28 cellular contexts compared by ENCODE assay signal in the genomic region with DNA sequence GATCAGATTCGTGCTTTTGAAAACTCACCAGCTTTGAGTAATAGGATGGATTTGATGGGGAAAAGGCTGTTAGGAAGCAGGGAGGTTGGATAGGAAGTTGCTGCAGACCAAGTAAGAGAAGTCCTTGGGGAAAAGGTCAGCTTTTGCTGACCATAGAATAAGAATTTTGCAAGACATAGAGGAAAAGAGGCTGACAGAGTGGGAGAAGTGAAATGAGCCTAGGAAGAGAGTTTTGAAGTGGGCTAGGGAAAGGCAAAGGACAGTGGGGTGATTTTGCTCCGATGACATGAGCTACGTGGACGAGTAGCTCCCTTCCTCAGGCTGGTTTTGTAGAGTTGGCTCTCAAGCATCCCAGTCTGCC. TPM values are rescaled to one million over a fixed set of nuclear protein-coding genes. Genes with fewer than 3 reads are reported as not detected.
DNase-seq lines count a peak whose midpoint lies in the region; ATAC-seq, FAIRE-seq and TF ChIP-seq lines count a peak whose summit lies in the region.
"Had no signal": no experiment of that assay in that cellular context is flagged by ENCODE, and none has a peak within 500 bp of the region (broad histone marks: within the 10 kb centered on the region; RNA-seq: fewer than 3 reads in every experiment).

No MANE protein-coding gene starts in this region.

- H3K4me1 ChIP-seq in astrocyte (ENCODE audit: insufficient read depth, low read length): peaks cover 46% of the 10 kb centered on the region
- H3K4me1 ChIP-seq in psoas muscle: peaks cover 25% of the 10 kb centered on the region

- intact Hi-C loops in psoas muscle (cut with DNase I): no loop called here

- H3K4me3 ChIP-seq in astrocyte (ENCODE audit: insufficient read depth, low read depth, low read length) (no peak overlapping the region), psoas muscle (no peak overlapping the region)
- H3K4me3 ChIP-seq: dorsolateral prefrontal cortex, lung, thyroid gland had no signal

- H3K27me3 ChIP-seq in astrocyte (ENCODE audit: insufficient read depth, low read length) (no peaks in the 10 kb centered on the region), psoas muscle (ENCODE audit: insufficient read depth in 3 of 3, low read length in 2 of 3) (no peaks in the 10 kb centered on the region)
- H3K27me3 ChIP-seq: dorsolateral prefrontal cortex, neutrophil, thyroid gland had no signal

- DNase-seq in activated naive CD8-positive, alpha-beta T cell treated with anti-CD3 and anti-CD28 coated beads, Interleukin-2, amount 10 ng/mL, durations not matched to agents 7 days and 5 days: no peak
- no peak for DNase-seq in activated naive CD8-positive, alpha-beta T cell treated with anti-CD3 and anti-CD28 coated beads for 36 hours
- DNase-seq in astrocyte (ENCODE audit: low read depth) (no peak), mesothelial cell of epicardium (ENCODE audit: low spot score in 2 of 2, unreplicated experiment in 2 of 2) (no peak), psoas muscle (no peak)
- no peak for DNase-seq in central memory CD4-positive, alpha-beta T cell
- DNase-seq: activated CD4-positive, alpha-beta T cell treated with anti-CD3 and anti-CD28 coated beads for 1 hour; activated CD8-positive, alpha-beta T cell treated with anti-CD3 and anti-CD28 coated beads for 36 hours; AML-193; COR-L47; dorsolateral prefrontal cortex; GDM1; Karpas-422; kidney; NCI-H1436 treated with DMSO at 0.1 percent for 48 hours; NCI-H2107; NCI-H774; thyroid gland had no signal

- H3K27ac Mint-ChIP-seq in activated naive CD8-positive, alpha-beta T cell treated with anti-CD3 and anti-CD28 coated beads, Interleukin-2, amount 10 ng/mL, durations not matched to agents 7 days and 5 days: peak overlapping the region; percentile 12
- H3K27ac Mint-ChIP-seq in activated naive CD8-positive, alpha-beta T cell treated with anti-CD3 and anti-CD28 coated beads for 36 hours: no peak overlapping the region
- H3K27ac Mint-ChIP-seq in astrocyte (ENCODE audit: unreplicated experiment) (peak overlapping the region; percentile 88), mesothelial cell of epicardium (peak overlapping the region; percentile 7)
- H3K27ac Mint-ChIP-seq in stimulated activated memory B cell treated with anti-CD40 and anti-IgM and Interleukin-4, amounts not matched to agents 10 μg/mL and 1 μg/mL and 100 μg/mL, for 72 hours: peak overlapping the region; percentile 76
- H3K27ac Mint-ChIP-seq: activated CD8-positive, alpha-beta T cell treated with anti-CD3 and anti-CD28 coated beads for 36 hours; activated naive CD8-positive, alpha-beta T cell; activated T-helper 2 cell treated with anti-CD3 and anti-CD28 coated beads, Interferon-gamma antibody, Interleukin-2, Interleukin-4, amounts not matched to agents 10 μg/mL and 5 μg/mL and 100 μg/mL, durations not matched to agents 14 hours and 24 hours and 36 hours; stimulated activated naive CD8-positive, alpha-beta T cell treated with anti-CD3 and anti-CD28 coated beads, Interleukin-15, Interleukin-2, amounts not matched to agents 100 ng/mL and 50 ng/mL, for 24 hours; T-helper 1 cell treated with Interleukin-12 subunit alpha and Interleukin-12 subunit beta and Interleukin-4 antibody, amounts not matched to agents 30 μg/mL and 1 μg/mL, for 36 hours had no signal

- H3K9me3 ChIP-seq in astrocyte (ENCODE audit: insufficient read depth, low read depth, low read length) (no peaks in the 10 kb centered on the region), psoas muscle (no peaks in the 10 kb centered on the region)
- H3K9me3 ChIP-seq: neutrophil, thyroid gland had no signal

- WGBS in psoas muscle, 3 donors: 62 to 89% (median 74%) methylated on average over 4 of the region's 4 CpGs

- no peak overlapping the region for H3K4me3 Mint-ChIP-seq in activated naive CD8-positive, alpha-beta T cell treated with anti-CD3 and anti-CD28 coated beads, Interleukin-2, amount 10 ng/mL, durations not matched to agents 7 days and 5 days
- H3K4me3 Mint-ChIP-seq in activated naive CD8-positive, alpha-beta T cell treated with anti-CD3 and anti-CD28 coated beads for 36 hours: no peak overlapping the region
- H3K4me3 Mint-ChIP-seq in astrocyte (ENCODE audit: unreplicated experiment) (peak overlapping the region; percentile 21), mesothelial cell of epicardium (no peak overlapping the region)
- no peak overlapping the region for H3K4me3 Mint-ChIP-seq in stimulated activated memory B cell treated with anti-CD40 and anti-IgM and Interleukin-4, amounts not matched to agents 10 μg/mL and 1 μg/mL and 100 μg/mL, for 72 hours
- H3K4me3 Mint-ChIP-seq: activated CD8-positive, alpha-beta T cell treated with anti-CD3 and anti-CD28 coated beads for 36 hours; activated naive CD8-positive, alpha-beta T cell; stimulated activated naive CD8-positive, alpha-beta T cell treated with anti-CD3 and anti-CD28 coated beads, Interleukin-15, Interleukin-2, amounts not matched to agents 100 ng/mL and 50 ng/mL, for 24 hours; T-helper 1 cell treated with Interleukin-12 subunit alpha and Interleukin-12 subunit beta and Interleukin-4 antibody, amounts not matched to agents 30 μg/mL and 1 μg/mL, for 36 hours had no signal

- peaks cover 8% of the 10 kb centered on the region for H3K36me3 ChIP-seq in astrocyte (ENCODE audit: insufficient read depth, low read length)
- peaks cover 0 to 54% of the 10 kb centered on the region in 2 donors for H3K36me3 ChIP-seq in psoas muscle (ENCODE audit: insufficient read depth in 1 of 2, low read depth in 1 of 2)
- H3K36me3 ChIP-seq: neutrophil, thyroid gland had no signal

- peak; percentile 23 for FAIRE-seq in astrocyte (lab: Jason Lieb, UNC)
- FAIRE-seq: kidney, TTC549 had no signal

- H4K20me1 ChIP-seq in astrocyte (ENCODE audit: insufficient read depth, low read length): no peaks in the 10 kb centered on the region

- H3K27me3 Mint-ChIP-seq in activated naive CD8-positive, alpha-beta T cell treated with anti-CD3 and anti-CD28 coated beads, Interleukin-2, amount 10 ng/mL, durations not matched to agents 7 days and 5 days: peaks cover 7% of the 10 kb centered on the region
- H3K27me3 Mint-ChIP-seq in activated naive CD8-positive, alpha-beta T cell treated with anti-CD3 and anti-CD28 coated beads for 36 hours: no peaks in the 10 kb centered on the region
- H3K27me3 Mint-ChIP-seq in astrocyte (ENCODE audit: low read depth, unreplicated experiment) (no peaks in the 10 kb centered on the region), mesothelial cell of epicardium (ENCODE audit: low read depth) (no peaks in the 10 kb centered on the region)
- no peaks in the 10 kb centered on the region for H3K27me3 Mint-ChIP-seq in stimulated activated memory B cell treated with anti-CD40 and anti-IgM and Interleukin-4, amounts not matched to agents 10 μg/mL and 1 μg/mL and 100 μg/mL, for 72 hours
- H3K27me3 Mint-ChIP-seq: activated naive CD8-positive, alpha-beta T cell; stimulated activated naive CD8-positive, alpha-beta T cell treated with anti-CD3 and anti-CD28 coated beads, Interleukin-15, Interleukin-2, amounts not matched to agents 100 ng/mL and 50 ng/mL, for 24 hours had no signal

- H3K4me2 ChIP-seq in astrocyte (ENCODE audit: low read length): peak overlapping the region; percentile 80

- H3K27ac ChIP-seq in astrocyte (ENCODE audit: low read depth, low read length) (peak overlapping the region; percentile 76), psoas muscle (no peak overlapping the region)
- H3K27ac ChIP-seq: 22Rv1, dorsolateral prefrontal cortex, neutrophil had no signal

- H2AFZ ChIP-seq in astrocyte (ENCODE audit: low read depth, low read length): no peak overlapping the region

- POLR2A ChIA-PET in activated naive CD8-positive, alpha-beta T cell treated with anti-CD3 and anti-CD28 coated beads, Interleukin-2, amount 10 ng/mL, durations not matched to agents 7 days and 5 days (lab: Charles Lee): interaction anchor here (0.6 to 1.4 kb wide), 2 partner anchors 115 to 117 kb away, joined by 3 to 4 read pairs; no protein-coding TSS in a partner anchor

- peaks cover 5% of the 10 kb centered on the region for H3K79me2 ChIP-seq in astrocyte (ENCODE audit: insufficient read depth, low read length)

- no peaks in the 10 kb centered on the region for H3K36me3 Mint-ChIP-seq in activated naive CD8-positive, alpha-beta T cell treated with anti-CD3 and anti-CD28 coated beads, Interleukin-2, amount 10 ng/mL, durations not matched to agents 7 days and 5 days
- H3K36me3 Mint-ChIP-seq in activated naive CD8-positive, alpha-beta T cell treated with anti-CD3 and anti-CD28 coated beads for 36 hours: no peaks in the 10 kb centered on the region
- H3K36me3 Mint-ChIP-seq in astrocyte (ENCODE audit: low read depth, unreplicated experiment) (peaks cover 16% of the 10 kb centered on the region), mesothelial cell of epicardium (peaks cover 31% of the 10 kb centered on the region)
- no peaks in the 10 kb centered on the region for H3K36me3 Mint-ChIP-seq in stimulated activated memory B cell treated with anti-CD40 and anti-IgM and Interleukin-4, amounts not matched to agents 10 μg/mL and 1 μg/mL and 100 μg/mL, for 72 hours
- H3K36me3 Mint-ChIP-seq: activated naive CD8-positive, alpha-beta T cell had no signal

- H3K9ac ChIP-seq in astrocyte (ENCODE audit: low read length): peak overlapping the region; percentile 21

- peaks cover 32% of the 10 kb centered on the region for H3K4me1 Mint-ChIP-seq in activated naive CD8-positive, alpha-beta T cell treated with anti-CD3 and anti-CD28 coated beads, Interleukin-2, amount 10 ng/mL, durations not matched to agents 7 days and 5 days
- peaks cover 23% of the 10 kb centered on the region for H3K4me1 Mint-ChIP-seq in activated naive CD8-positive, alpha-beta T cell treated with anti-CD3 and anti-CD28 coated beads for 36 hours
- H3K4me1 Mint-ChIP-seq in astrocyte (ENCODE audit: low read depth, unreplicated experiment) (peaks cover 49% of the 10 kb centered on the region), mesothelial cell of epicardium (peaks cover 40% of the 10 kb centered on the region)
- H3K4me1 Mint-ChIP-seq in stimulated activated memory B cell treated with anti-CD40 and anti-IgM and Interleukin-4, amounts not matched to agents 10 μg/mL and 1 μg/mL and 100 μg/mL, for 72 hours: peaks cover 32% of the 10 kb centered on the region

- TF ChIP-seq CTCF in astrocyte (IDR thresholded peaks at IDR 0.05; ENCODE audit: insufficient read depth, low read depth, low read length) (no peak), mesothelial cell of epicardium (IDR thresholded peaks at IDR 0.05; ENCODE audit: unreplicated experiment) (no peak), psoas muscle (IDR thresholded peaks at IDR 0.05) (no peak)

- no peaks in the 10 kb centered on the region for H3K9me3 Mint-ChIP-seq in activated naive CD8-positive, alpha-beta T cell treated with anti-CD3 and anti-CD28 coated beads, Interleukin-2, amount 10 ng/mL, durations not matched to agents 7 days and 5 days
- no peaks in the 10 kb centered on the region for H3K9me3 Mint-ChIP-seq in activated naive CD8-positive, alpha-beta T cell treated with anti-CD3 and anti-CD28 coated beads for 36 hours
- H3K9me3 Mint-ChIP-seq in astrocyte (ENCODE audit: unreplicated experiment): no peaks in the 10 kb centered on the region
- no peaks in the 10 kb centered on the region for H3K9me3 Mint-ChIP-seq in mesothelial cell of epicardium
- H3K9me3 Mint-ChIP-seq in stimulated activated memory B cell treated with anti-CD40 and anti-IgM and Interleukin-4, amounts not matched to agents 10 μg/mL and 1 μg/mL and 100 μg/mL, for 72 hours: no peaks in the 10 kb centered on the region
- H3K9me3 Mint-ChIP-seq: activated CD8-positive, alpha-beta T cell treated with anti-CD3 and anti-CD28 coated beads for 36 hours; activated T-helper 2 cell treated with anti-CD3 and anti-CD28 coated beads, Interferon-gamma antibody, Interleukin-2, Interleukin-4, amounts not matched to agents 10 μg/mL and 5 μg/mL and 100 μg/mL, durations not matched to agents 14 hours and 24 hours and 36 hours; stimulated activated naive CD8-positive, alpha-beta T cell treated with anti-CD3 and anti-CD28 coated beads, Interleukin-15, Interleukin-2, amounts not matched to agents 100 ng/mL and 50 ng/mL, for 24 hours; T-helper 1 cell treated with Interleukin-12 subunit alpha and Interleukin-12 subunit beta and Interleukin-4 antibody, amounts not matched to agents 30 μg/mL and 1 μg/mL, for 36 hours had no signal

- no peak for ATAC-seq in activated naive CD8-positive, alpha-beta T cell treated with anti-CD3 and anti-CD28 coated beads, Interleukin-2, amount 10 ng/mL, durations not matched to agents 7 days and 5 days (ENCODE audit: low read depth)
- ATAC-seq in stimulated activated memory B cell treated with anti-CD40 and anti-IgM and Interleukin-4, amounts not matched to agents 10 μg/mL and 1 μg/mL and 100 μg/mL, for 72 hours: no peak
- ATAC-seq in psoas muscle: no peak
- ATAC-seq in GM19395 (IDR thresholded peaks at IDR 0.05; ENCODE audit: unreplicated experiment): no peak
- ATAC-seq: activated CD8-positive, alpha-beta T cell treated with anti-CD3 and anti-CD28 coated beads for 36 hours had no signal

RNA-seq across cellular contexts. Expression of a gene that starts 31.5 kb away (rescaled TPM):
- under 1 TPM; 0.06 to 0.61 TPM for total RNA-seq in activated naive CD8-positive, alpha-beta T cell treated with anti-CD3 and anti-CD28 coated beads, Interleukin-2, amount 10 ng/mL, durations not matched to agents 7 days and 5 days
- under 1 TPM; 0.52 to 0.78 TPM for total RNA-seq in activated naive CD8-positive, alpha-beta T cell treated with anti-CD3 and anti-CD28 coated beads for 36 hours
- 65.7 and 73.8 TPM in 2 replicates for total RNA-seq in astrocyte
- total RNA-seq in mesothelial cell of epicardium: 146 to 154 TPM (median 153 TPM) in 3 replicates
- total RNA-seq in psoas muscle: 10 to 100 TPM; 44.0 to 86.0 (median 62.8) TPM
- 10 to 100 TPM; 19.0 to 53.2 (median 21.4) TPM for polyA plus RNA-seq in psoas muscle

RNA-seq across cellular contexts. Expression of a gene that starts 59.9 kb away (rescaled TPM):
- 10 to 100 TPM; 70.6 to 72.9 TPM for total RNA-seq in activated naive CD8-positive, alpha-beta T cell treated with anti-CD3 and anti-CD28 coated beads, Interleukin-2, amount 10 ng/mL, durations not matched to agents 7 days and 5 days
- 10 to 100 TPM; 26.4 to 29.5 TPM for total RNA-seq in activated naive CD8-positive, alpha-beta T cell treated with anti-CD3 and anti-CD28 coated beads for 36 hours
- 38.4 and 40.5 TPM in 2 replicates for total RNA-seq in astrocyte
- 14.8 to 19.8 TPM (median 17.9 TPM) in 3 replicates for total RNA-seq in mesothelial cell of epicardium
- 100 to 1,000 TPM; 131 to 888 (median 651) TPM for total RNA-seq in psoas muscle
- 1,000 to 10,000 TPM; 1,121 to 3,024 (median 1,342) TPM for polyA plus RNA-seq in psoas muscle

Comparison
In these comparisons a context has a peak if more than half of its experiments do, and no peak if none do; other contexts are left out.
1. RNA of a gene that starts 31.5 kb away (total RNA-seq): 146 to 154 TPM in mesothelial cell of epicardium, 65.7 to 73.8 TPM in astrocyte and 44.0 to 86.0 TPM in psoas muscle; 0.52 to 0.78 TPM in activated naive CD8-positive, alpha-beta T cell treated with anti-CD3 and anti-CD28 coated beads for 36 hours and 0.06 to 0.61 TPM in activated naive CD8-positive, alpha-beta T cell treated with anti-CD3 and anti-CD28 coated beads, Interleukin-2, amount 10 ng/mL, durations not matched to agents 7 days and 5 days; every median in the first group is over 10 times any median in the second.